In the genomic region with DNA sequence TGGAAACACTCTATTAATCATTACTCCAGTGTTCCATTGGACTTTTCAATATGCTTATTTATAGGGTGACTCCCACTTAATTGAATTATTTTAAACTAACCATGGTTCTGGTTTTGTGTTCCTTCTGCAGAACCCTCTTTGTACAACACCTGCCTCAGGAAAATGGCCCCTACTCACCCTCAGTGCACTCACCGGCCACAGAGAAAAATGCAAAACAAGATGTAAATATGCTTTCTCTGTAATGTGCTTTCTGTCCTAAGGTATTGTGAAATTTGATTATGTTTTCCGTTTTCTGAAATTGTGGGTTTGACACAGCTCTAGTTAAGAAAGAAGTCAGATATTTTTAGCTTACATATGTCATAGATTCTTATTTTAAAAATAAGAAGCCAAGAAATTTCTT, we compare ENCODE assay signal across 24 cellular contexts.
"Had no signal": no experiment of that assay in that cellular context is flagged by ENCODE, and none has a peak within 500 bp of the region (broad histone marks: within the 10 kb centered on the region; RNA-seq: fewer than 3 reads in every experiment).

No MANE protein-coding gene starts in this region.

- H3K36me3 ChIP-seq: colonic mucosa, pancreas, suprapubic skin, thyroid gland, uterus had no signal

- H3K4me3 Mint-ChIP-seq: naive B cell; stimulated activated effector memory CD8-positive, alpha-beta T cell treated with anti-CD3 and anti-CD28 coated beads, Interleukin-12 subunit alpha, Interleukin-12 subunit beta, amount 100 ng/mL, for 72 hours had no signal

- H3K4me3 ChIP-seq: colonic mucosa, lung, pancreas, suprapubic skin, thyroid gland, uterus had no signal

- DNase-seq: colonic mucosa; dermis blood vessel endothelial cell; erythroblast; foreskin keratinocyte; hippocampal formation; left colon; left ventricle myocardium superior; mesenchymal stem cell; midbrain; naive B cell; nucleus accumbens; pancreas; right cardiac atrium; stimulated activated CD4-positive, alpha-beta T cell treated with anti-CD3 and anti-CD28 coated beads, Interleukin-4, amount 100 ng/mL, for 1 hour; stimulated activated CD8-positive, alpha-beta memory T cell treated with anti-CD3 and anti-CD28 coated beads, Interleukin-4, amount 100 ng/mL, for 48 hours; stimulated activated naive CD8-positive, alpha-beta T cell treated with anti-CD3 and anti-CD28 coated beads, Interleukin-15, Interleukin-2, amounts not matched to agents 100 U/mL and 50 U/mL, for 24 hours; thyroid gland; uterus had no signal

- H3K27me3 ChIP-seq: colonic mucosa, foreskin keratinocyte, pancreas, suprapubic skin, thyroid gland, uterus had no signal

- H3K4me1 ChIP-seq: colonic mucosa, foreskin keratinocyte, pancreas, suprapubic skin, thyroid gland, uterus had no signal

- ATAC-seq: foreskin keratinocyte; left colon; left ventricle myocardium superior; pancreas; right cardiac atrium; stimulated activated effector memory CD8-positive, alpha-beta T cell treated with anti-CD3 and anti-CD28 coated beads, Interleukin-12 subunit alpha, Interleukin-12 subunit beta, amount 100 ng/mL, for 72 hours; stimulated activated naive CD8-positive, alpha-beta T cell treated with anti-CD3 and anti-CD28 coated beads, Interleukin-15, Interleukin-2, amounts not matched to agents 100 U/mL and 50 U/mL, for 24 hours had no signal

- H3K36me3 Mint-ChIP-seq: naive B cell; stimulated activated effector memory CD8-positive, alpha-beta T cell treated with anti-CD3 and anti-CD28 coated beads, Interleukin-12 subunit alpha, Interleukin-12 subunit beta, amount 100 ng/mL, for 72 hours; type B pancreatic cell had no signal

- H3K27ac Mint-ChIP-seq: naive B cell; progenitor cell of endocrine pancreas; stimulated activated effector memory CD8-positive, alpha-beta T cell treated with anti-CD3 and anti-CD28 coated beads, Interleukin-12 subunit alpha, Interleukin-12 subunit beta, amount 100 ng/mL, for 72 hours; type B pancreatic cell had no signal

- H3K9me3 Mint-ChIP-seq: nephron; stimulated activated effector memory CD8-positive, alpha-beta T cell treated with anti-CD3 and anti-CD28 coated beads, Interleukin-12 subunit alpha, Interleukin-12 subunit beta, amount 100 ng/mL, for 72 hours had no signal

- H3K9me3 ChIP-seq: colonic mucosa, pancreas, suprapubic skin, thyroid gland, uterus had no signal

- H3K4me1 Mint-ChIP-seq: naive B cell; stimulated activated effector memory CD8-positive, alpha-beta T cell treated with anti-CD3 and anti-CD28 coated beads, Interleukin-12 subunit alpha, Interleukin-12 subunit beta, amount 100 ng/mL, for 72 hours had no signal
